11 cellular contexts compared by ENCODE assay signal in the genomic region with DNA sequence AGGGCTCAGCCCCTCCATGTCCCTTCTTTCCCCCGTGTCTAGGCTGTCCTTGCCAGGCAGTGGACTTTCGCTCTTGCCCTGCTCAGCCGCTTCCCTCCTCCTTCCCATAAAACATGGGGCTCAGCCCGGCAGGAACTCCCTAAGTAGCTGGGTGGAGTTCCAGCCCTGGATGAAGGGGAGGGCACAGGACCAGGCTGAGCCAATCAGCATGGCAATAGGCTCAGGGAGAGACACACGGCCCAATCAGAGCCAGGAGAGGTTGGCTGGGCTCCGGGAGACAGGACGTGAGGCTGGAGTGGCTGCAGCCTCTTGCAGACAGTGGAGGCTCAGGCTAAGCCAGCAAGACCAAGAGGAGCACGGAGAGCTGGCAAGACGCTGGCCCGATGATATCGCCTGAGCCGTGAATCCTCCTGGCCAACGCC. TPM values are rescaled to one million over a fixed set of nuclear protein-coding genes. Genes with fewer than 3 reads are reported as not detected.
DNase-seq lines count a peak whose midpoint lies in the region; ATAC-seq and TF ChIP-seq lines count a peak whose summit lies in the region.
"Had no signal": no experiment of that assay in that cellular context is flagged by ENCODE, and none has a peak within 500 bp of the region (broad histone marks: within the 10 kb centered on the region; RNA-seq: fewer than 3 reads in every experiment).

No MANE protein-coding gene starts in this region.

- peaks cover 7% of the 10 kb centered on the region for H3K4me1 Mint-ChIP-seq in Caco-2 (ENCODE audit: low read depth, unreplicated experiment)

- in situ Hi-C loops in KBM-7 (cut with MboI; ENCODE audit: low pct_unique_long_range_greater_than_20kb, low sequenced_read_pairs) = no loop called here

- no peaks in the 10 kb centered on the region for H3K9me3 ChIP-seq in Caco-2
- no peaks in the 10 kb centered on the region for H3K9me3 ChIP-seq in WERI-Rb-1 (ENCODE audit: severe bottlenecking)
- no peaks in the 10 kb centered on the region for H3K9me3 ChIP-seq in ovary

- POLR2A ChIA-PET in Caco-2 (lab: Charles Lee) = no interaction called here

- CTCF ChIA-PET in Caco-2 (lab: Charles Lee) = interaction anchor here (1.2 kb wide), 1 partner anchor 10 kb away, joined by 3 read pairs; no protein-coding TSS in a partner anchor

- no peaks in the 10 kb centered on the region for H3K9me3 Mint-ChIP-seq in Caco-2 (ENCODE audit: unreplicated experiment)

- TF ChIP-seq POLR2A in ovary (IDR thresholded peaks at IDR 0.05) = no peak

- H3K27ac ChIP-seq in WERI-Rb-1 (no peak overlapping the region), ovary (no peak overlapping the region)
- H3K27ac ChIP-seq: HL-60, parathyroid adenoma had no signal

- no peak overlapping the region for H3K4me3 ChIP-seq in Caco-2 (ENCODE audit: low read depth, low read length)
- peak overlapping the region; percentile 17 for H3K4me3 ChIP-seq in WERI-Rb-1 (ENCODE audit: low read depth, low read length)
- H3K4me3 ChIP-seq in ovary = no peak overlapping the region

- H3K36me3 Mint-ChIP-seq in Caco-2 (ENCODE audit: insufficient read depth, unreplicated experiment) = no peaks in the 10 kb centered on the region

- no peaks in the 10 kb centered on the region for H3K27me3 Mint-ChIP-seq in Caco-2 (ENCODE audit: insufficient read depth, unreplicated experiment)

- TF ChIP-seq CTCF in Caco-2 (IDR thresholded peaks at IDR 0.05; ENCODE audit: insufficient read depth in 1 of 2, low read depth in 1 of 2, low read length in 1 of 2, severe bottlenecking in 1 of 2, unreplicated experiment in 1 of 2) (no peak), WERI-Rb-1 (IDR thresholded peaks at IDR 0.05; ENCODE audit: low read depth, low read length) (no peak), ovary (IDR thresholded peaks at IDR 0.05) (no peak)

- DNase-seq in Caco-2 = peak; percentile 73 to 86
- DNase-seq in KBM-7 = peak; percentile 18
- peak; percentile 88 for DNase-seq in WERI-Rb-1
- DNase-seq in left kidney (ENCODE audit: low read depth, low spot score) = peak; percentile 94
- DNase-seq in T-helper 9 cell = no peak
- no peak for DNase-seq in ovary
- DNase-seq: activated CD4-positive, alpha-beta T cell treated with anti-CD3 and anti-CD28 coated beads for 4 hours had no signal

- H3K4me3 Mint-ChIP-seq in Caco-2 (ENCODE audit: unreplicated experiment) = peak overlapping the region; percentile 59

- ATAC-seq in HG02852 (IDR thresholded peaks at IDR 0.05; ENCODE audit: unreplicated experiment) (no peak), GM18861 (IDR thresholded peaks at IDR 0.05; ENCODE audit: unreplicated experiment) (no peak)

- H3K36me3 ChIP-seq in Caco-2 (ENCODE audit: control insufficient read depth, insufficient read depth, low read length) = no peaks in the 10 kb centered on the region
- no peaks in the 10 kb centered on the region for H3K36me3 ChIP-seq in WERI-Rb-1
- H3K36me3 ChIP-seq in ovary = no peaks in the 10 kb centered on the region

- H3K27ac Mint-ChIP-seq in Caco-2 (ENCODE audit: unreplicated experiment) = no peak overlapping the region

- intact Hi-C loops in Caco-2 (cut with micrococcal nuclease; ENCODE audit: unreplicated experiment) = no loop called here
- intact Hi-C loops in ovary (cut with DNase I) = no loop called here

- no TSS peak for BruUV-seq in Caco-2 (replicated peaks; lab: Mats Ljungman, UMichigan)

- H3K27me3 ChIP-seq in Caco-2 (replicated peaks; ENCODE audit: control insufficient read depth, insufficient read depth, low read length) (no peaks in the 10 kb centered on the region), WERI-Rb-1 (ENCODE audit: insufficient read depth, low read depth, severe bottlenecking) (no peaks in the 10 kb centered on the region), ovary (no peaks in the 10 kb centered on the region)

- peaks cover 12% of the 10 kb centered on the region; the same call in 1 of the 2 replicates for H3K4me1 ChIP-seq in Caco-2
- H3K4me1 ChIP-seq in ovary (ENCODE audit: insufficient read depth) = peaks cover 3% of the 10 kb centered on the region

- 46 to 59% (median 54%) methylated on average over 13 of the region's 13 CpGs for WGBS in ovary, 3 donors

- TF ChIP-seq EP300 in ovary (IDR thresholded peaks at IDR 0.05) = no peak

RNA-seq across cellular contexts. Expression of gene GALNT9, which starts 54.3 kb away (rescaled TPM):
- total RNA-seq in Caco-2 (2022) (0.21 and 0.45 TPM in 2 replicates), ovary (10 to 100 TPM in 1 of 7 donors, 1 to 10 TPM in 3, under 1 TPM in 3; 0.12 to 21.9 (median 1.8) TPM)
- polyA plus RNA-seq in ovary = under 1 TPM in 1 of 2 donors, not detected in 1; 0.57 TPM

Comparison
In these comparisons a context has a peak if more than half of its experiments do, and no peak if none do; other contexts are left out.
1. DNase-seq: peak in Caco-2 (2 of 2), KBM-7 (single experiment), WERI-Rb-1 (single experiment) and left kidney (single experiment); none in T-helper 9 cell (single experiment) and ovary (0 of 5).